1 cellular context compared by ENCODE assay signal in the genomic region with DNA sequence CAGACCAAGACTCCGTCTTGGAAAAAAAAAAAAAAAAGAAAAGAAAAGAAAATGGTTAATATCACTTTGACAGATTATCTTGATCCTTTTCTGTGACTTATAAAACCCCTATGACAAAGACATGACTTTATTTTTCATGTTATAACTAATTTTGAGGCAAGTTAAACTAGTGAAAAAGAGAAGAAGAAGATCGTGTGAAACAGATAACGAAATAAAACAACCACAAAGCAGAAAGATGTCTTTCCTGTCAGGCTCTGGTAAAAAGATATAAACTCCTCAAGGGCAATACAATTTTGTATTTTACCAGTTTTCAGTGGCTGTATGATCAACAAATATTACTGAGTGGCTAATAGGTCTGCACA.
TF ChIP-seq lines count a peak whose summit lies in the region.

No MANE protein-coding gene starts in this region.

TF ChIP-seq in HepG2, 621 proteins besides CTCF, POLR2A, EP300 and RAD21:
- TF ChIP-seq GATAD2A (CRISPR knock-in tag; IDR thresholded peaks at IDR 0.05) (0 out of 2 replicates have a peak, but pooled peaks have one; percentile 5), REXO4 (CRISPR knock-in tag; IDR thresholded peaks at IDR 0.05; ENCODE audit: borderline replicate concordance) (no peak)
- TF ChIP-seq, protein P1, sequence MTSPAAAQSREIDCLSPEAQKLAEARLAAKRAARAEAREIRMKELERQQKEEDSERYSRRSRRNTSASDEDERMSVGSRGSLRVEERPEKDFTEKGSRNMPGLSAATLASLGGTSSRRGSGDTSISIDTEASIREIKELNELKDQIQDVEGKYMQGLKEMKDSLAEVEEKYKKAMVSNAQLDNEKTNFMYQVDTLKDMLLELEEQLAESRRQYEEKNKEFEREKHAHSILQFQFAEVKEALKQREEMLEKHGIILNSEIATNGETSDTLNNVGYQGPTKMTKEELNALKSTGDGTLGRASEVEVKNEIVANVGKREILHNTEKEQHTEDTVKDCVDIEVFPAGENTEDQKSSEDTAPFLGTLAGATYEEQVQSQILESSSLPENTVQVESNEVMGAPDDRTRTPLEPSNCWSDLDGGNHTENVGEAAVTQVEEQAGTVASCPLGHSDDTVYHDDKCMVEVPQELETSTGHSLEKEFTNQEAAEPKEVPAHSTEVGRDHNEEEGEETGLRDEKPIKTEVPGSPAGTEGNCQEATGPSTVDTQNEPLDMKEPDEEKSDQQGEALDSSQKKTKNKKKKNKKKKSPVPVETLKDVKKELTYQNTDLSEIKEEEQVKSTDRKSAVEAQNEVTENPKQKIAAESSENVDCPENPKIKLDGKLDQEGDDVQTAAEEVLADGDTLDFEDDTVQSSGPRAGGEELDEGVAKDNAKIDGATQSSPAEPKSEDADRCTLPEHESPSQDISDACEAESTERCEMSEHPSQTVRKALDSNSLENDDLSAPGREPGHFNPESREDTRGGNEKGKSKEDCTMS (CRISPR knock-in tag; conservative IDR thresholded peaks at IDR 0.05) = no peak
- TF ChIP-seq, protein P2, sequence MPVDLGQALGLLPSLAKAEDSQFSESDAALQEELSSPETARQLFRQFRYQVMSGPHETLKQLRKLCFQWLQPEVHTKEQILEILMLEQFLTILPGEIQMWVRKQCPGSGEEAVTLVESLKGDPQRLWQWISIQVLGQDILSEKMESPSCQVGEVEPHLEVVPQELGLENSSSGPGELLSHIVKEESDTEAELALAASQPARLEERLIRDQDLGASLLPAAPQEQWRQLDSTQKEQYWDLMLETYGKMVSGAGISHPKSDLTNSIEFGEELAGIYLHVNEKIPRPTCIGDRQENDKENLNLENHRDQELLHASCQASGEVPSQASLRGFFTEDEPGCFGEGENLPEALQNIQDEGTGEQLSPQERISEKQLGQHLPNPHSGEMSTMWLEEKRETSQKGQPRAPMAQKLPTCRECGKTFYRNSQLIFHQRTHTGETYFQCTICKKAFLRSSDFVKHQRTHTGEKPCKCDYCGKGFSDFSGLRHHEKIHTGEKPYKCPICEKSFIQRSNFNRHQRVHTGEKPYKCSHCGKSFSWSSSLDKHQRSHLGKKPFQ (CRISPR knock-in tag; IDR thresholded peaks at IDR 0.05; ENCODE audit: insufficient replicate concordance) = no peak
